Comparison of ENCODE assay signal across 1 cellular context in genomic region chr5:27315541-27316282, GRCh38.
TF ChIP-seq lines count a peak whose summit lies in the region.

No MANE protein-coding gene starts in this region.

TF ChIP-seq in GM12878, 131 proteins besides CTCF, POLR2A, EP300 and RAD21 (continued from another document):
- TF ChIP-seq, protein P1, sequence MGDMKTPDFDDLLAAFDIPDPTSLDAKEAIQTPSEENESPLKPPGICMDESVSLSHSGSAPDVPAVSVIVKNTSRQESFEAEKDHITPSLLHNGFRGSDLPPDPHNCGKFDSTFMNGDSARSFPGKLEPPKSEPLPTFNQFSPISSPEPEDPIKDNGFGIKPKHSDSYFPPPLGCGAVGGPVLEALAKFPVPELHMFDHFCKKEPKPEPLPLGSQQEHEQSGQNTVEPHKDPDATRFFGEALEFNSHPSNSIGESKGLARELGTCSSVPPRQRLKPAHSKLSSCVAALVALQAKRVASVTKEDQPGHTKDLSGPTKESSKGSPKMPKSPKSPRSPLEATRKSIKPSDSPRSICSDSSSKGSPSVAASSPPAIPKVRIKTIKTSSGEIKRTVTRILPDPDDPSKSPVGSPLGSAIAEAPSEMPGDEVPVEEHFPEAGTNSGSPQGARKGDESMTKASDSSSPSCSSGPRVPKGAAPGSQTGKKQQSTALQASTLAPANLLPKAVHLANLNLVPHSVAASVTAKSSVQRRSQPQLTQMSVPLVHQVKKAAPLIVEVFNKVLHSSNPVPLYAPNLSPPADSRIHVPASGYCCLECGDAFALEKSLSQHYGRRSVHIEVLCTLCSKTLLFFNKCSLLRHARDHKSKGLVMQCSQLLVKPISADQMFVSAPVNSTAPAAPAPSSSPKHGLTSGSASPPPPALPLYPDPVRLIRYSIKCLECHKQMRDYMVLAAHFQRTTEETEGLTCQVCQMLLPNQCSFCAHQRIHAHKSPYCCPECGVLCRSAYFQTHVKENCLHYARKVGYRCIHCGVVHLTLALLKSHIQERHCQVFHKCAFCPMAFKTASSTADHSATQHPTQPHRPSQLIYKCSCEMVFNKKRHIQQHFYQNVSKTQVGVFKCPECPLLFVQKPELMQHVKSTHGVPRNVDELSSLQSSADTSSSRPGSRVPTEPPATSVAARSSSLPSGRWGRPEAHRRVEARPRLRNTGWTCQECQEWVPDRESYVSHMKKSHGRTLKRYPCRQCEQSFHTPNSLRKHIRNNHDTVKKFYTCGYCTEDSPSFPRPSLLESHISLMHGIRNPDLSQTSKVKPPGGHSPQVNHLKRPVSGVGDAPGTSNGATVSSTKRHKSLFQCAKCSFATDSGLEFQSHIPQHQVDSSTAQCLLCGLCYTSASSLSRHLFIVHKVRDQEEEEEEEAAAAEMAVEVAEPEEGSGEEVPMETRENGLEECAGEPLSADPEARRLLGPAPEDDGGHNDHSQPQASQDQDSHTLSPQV (IDR thresholded peaks at IDR 0.05): no peak
